ENCODE assay signal across 8 cellular contexts in genomic region chr13:23889598-23890224, GRCh38. TPM values are rescaled to one million over a fixed set of nuclear protein-coding genes. Genes with fewer than 3 reads are reported as not detected.
DNase-seq lines count a peak whose midpoint lies in the region; ATAC-seq and TF ChIP-seq lines count a peak whose summit lies in the region.

No MANE protein-coding gene starts in this region.

- H3K4me3 ChIP-seq in esophagus (ENCODE audit: low read depth in 1 of 2, low read length in 2 of 2) (peak overlapping the region; percentile 87 to 90), psoas muscle (peak overlapping the region; percentile 88)

- no peaks in the 10 kb centered on the region for H3K9me3 ChIP-seq in esophagus (ENCODE audit: control insufficient read depth in 2 of 2, insufficient read depth in 1 of 2, low read depth in 1 of 2, low read length in 1 of 2)
- H3K9me3 ChIP-seq in psoas muscle: no peaks in the 10 kb centered on the region

- peak overlapping the region; percentile 93 for H3K27ac Mint-ChIP-seq in activated naive CD4-positive, alpha-beta T cell treated with anti-CD3 and anti-CD28 coated beads, Interleukin-2, amount 50 U/mL, for 24 hours

- H3K36me3 ChIP-seq in esophagus (ENCODE audit: control insufficient read depth in 2 of 2, insufficient read depth in 2 of 2, low read length in 1 of 2) (peaks cover 0 to 2% of the 10 kb centered on the region in 2 donors), psoas muscle (ENCODE audit: insufficient read depth in 1 of 2, low read depth in 1 of 2) (peaks cover 1 to 6% of the 10 kb centered on the region in 2 donors)

- intact Hi-C loops in psoas muscle (cut with DNase I): no loop called here

- no peak for TF ChIP-seq CTCF in psoas muscle (IDR thresholded peaks at IDR 0.05)

- 15 to 16% methylated on average over 12 of the region's 12 CpGs for WGBS in esophagus, 2 donors
- WGBS in psoas muscle, 3 donors: 15 to 32% (median 25%) methylated on average over 12 of the region's 12 CpGs

- peak overlapping the region; percentile 89 for H3K4me3 Mint-ChIP-seq in activated naive CD4-positive, alpha-beta T cell treated with anti-CD3 and anti-CD28 coated beads, Interleukin-2, amount 50 U/mL, for 24 hours

- peak overlapping the region; percentile 94 to 96 for H3K27ac ChIP-seq in esophagus (ENCODE audit: low read depth in 2 of 2, low read length in 1 of 2)
- H3K27ac ChIP-seq in psoas muscle: peak overlapping the region; percentile 85

- H3K4me1 ChIP-seq in esophagus (ENCODE audit: control insufficient read depth in 2 of 2, insufficient read depth in 2 of 2, low read length in 1 of 2) (no peaks in the 10 kb centered on the region), psoas muscle (peaks cover 20% of the 10 kb centered on the region)

- no peaks in the 10 kb centered on the region for H3K27me3 Mint-ChIP-seq in activated naive CD4-positive, alpha-beta T cell treated with anti-CD3 and anti-CD28 coated beads, Interleukin-2, amount 50 U/mL, for 24 hours

- no peak for DNase-seq in activated naive CD4-positive, alpha-beta T cell (lab: John Stamatoyannopoulos, UW)
- DNase-seq in RPMI7951 (ENCODE audit: low read depth) (peak; percentile 18), psoas muscle (no peak), GF-D8 (lab: John Stamatoyannopoulos, UW) (no peak), NK-92 (lab: John Stamatoyannopoulos, UW; ENCODE audit: unreplicated experiment) (no peak)

- H3K9me3 Mint-ChIP-seq in activated naive CD4-positive, alpha-beta T cell treated with anti-CD3 and anti-CD28 coated beads, Interleukin-2, amount 50 U/mL, for 24 hours: no peaks in the 10 kb centered on the region

- ATAC-seq in HG02852 (IDR thresholded peaks at IDR 0.05; ENCODE audit: unreplicated experiment) (peak; percentile 8), psoas muscle (peak in 2 of 4 donors; percentile 3 to 21)

- H3K27me3 ChIP-seq in esophagus (ENCODE audit: control insufficient read depth in 1 of 2, insufficient read depth in 2 of 2, low read length in 2 of 2): no peaks in the 10 kb centered on the region
- no peaks in the 10 kb centered on the region for H3K27me3 ChIP-seq in psoas muscle (ENCODE audit: insufficient read depth in 3 of 3, low read length in 2 of 3)

- peaks cover 2% of the 10 kb centered on the region for H3K36me3 Mint-ChIP-seq in activated naive CD4-positive, alpha-beta T cell treated with anti-CD3 and anti-CD28 coated beads, Interleukin-2, amount 50 U/mL, for 24 hours

- H3K4me1 Mint-ChIP-seq in activated naive CD4-positive, alpha-beta T cell treated with anti-CD3 and anti-CD28 coated beads, Interleukin-2, amount 50 U/mL, for 24 hours: peaks cover 31% of the 10 kb centered on the region

RNA-seq across cellular contexts. Expression of gene MIPEP, which starts 0.5 kb away (rescaled TPM):
- 14.1 and 14.8 TPM in 2 replicates for total RNA-seq in RPMI7951 (2014; rRNA removed; shearing (Covaris generic))
- polyA plus RNA-seq in esophagus (10 to 100 TPM; 16.3 to 16.7 TPM), psoas muscle (10 to 100 TPM; 15.2 to 27.1 (median 17.0) TPM)
- total RNA-seq in psoas muscle: 10 to 100 TPM; 13.3 to 28.2 (median 16.7) TPM

RNA-seq across cellular contexts. Expression of gene C1QTNF9B, which starts 7.6 kb away (rescaled TPM):
- not detected in 2 replicates for total RNA-seq in RPMI7951 (2014; rRNA removed; shearing (Covaris generic))
- polyA plus RNA-seq in esophagus (under 1 TPM; 0.04 to 0.16 TPM), psoas muscle (1 to 10 TPM; 1.0 to 2.7 (median 1.7) TPM)
- 1 to 10 TPM in 2 of 4 donors, under 1 TPM in 2; 0.34 to 3.0 (median 1.0) TPM for total RNA-seq in psoas muscle
